In genomic region chr7:131505037-131505620, GRCh38 we compare ENCODE assay signal across 7 cellular contexts. TPM values are rescaled to one million over a fixed set of nuclear protein-coding genes. Genes with fewer than 3 reads are reported as not detected.
DNase-seq lines count a peak whose midpoint lies in the region; TF ChIP-seq lines count a peak whose summit lies in the region.
"Not testable (repeated sequence)": the region's sequence is repeated elsewhere in the genome, so short reads cannot be mapped to it uniquely, and the experiment has no call there.

No MANE protein-coding gene starts in this region.

- CTCF ChIA-PET in activated naive CD4-positive, alpha-beta T cell treated with anti-CD3 and anti-CD28 coated beads for 36 hours (lab: Charles Lee) = interaction anchor here (1.2 to 3.0 kb wide), 2 partner anchors 8 to 10 kb away, joined by 4 to 8 read pairs; no protein-coding TSS in a partner anchor

- not testable (repeated sequence) for H3K79me2 ChIP-seq in neural progenitor cell (ENCODE audit: low read depth)

- DNase-seq in ELR (ENCODE audit: low read depth) (peak; percentile 36), HT1080 (ENCODE audit: low read depth) (peak; percentile 28), right atrium auricular region (ENCODE audit: low spot score) (peak; percentile 46)
- not testable (repeated sequence) for DNase-seq in WERI-Rb-1; activated naive CD4-positive, alpha-beta T cell treated with anti-CD3 and anti-CD28 coated beads for 36 hours; neural progenitor cell (ENCODE audit: low spot score)

- H2AFZ ChIP-seq in neural progenitor cell (replicated peaks) = not testable (repeated sequence)

- not testable (repeated sequence) for H3K4me3 ChIP-seq in WERI-Rb-1 (ENCODE audit: low read depth, low read length); right atrium auricular region; neural progenitor cell

- peaks cover 68% of the 10 kb centered on the region for H3K36me3 ChIP-seq in WERI-Rb-1
- H3K36me3 ChIP-seq in right atrium auricular region = peaks cover 40% of the 10 kb centered on the region
- not testable (repeated sequence) for H3K36me3 ChIP-seq in neural progenitor cell

- H4K20me1 ChIP-seq in neural progenitor cell (ENCODE audit: low read depth) = not testable (repeated sequence)

- H3F3A ChIP-seq in neural progenitor cell (ENCODE audit: low read depth) = peaks cover 15% of the 10 kb centered on the region

- H3K4me1 Mint-ChIP-seq in activated naive CD4-positive, alpha-beta T cell treated with anti-CD3 and anti-CD28 coated beads for 36 hours (ENCODE audit: low read depth) = peaks cover 43% of the 10 kb centered on the region
- H3K4me1 Mint-ChIP-seq in brain = peaks cover 49% of the 10 kb centered on the region
- H3K4me1 Mint-ChIP-seq in neural progenitor cell = peaks cover 28% of the 10 kb centered on the region

- H3K36me3 Mint-ChIP-seq in activated naive CD4-positive, alpha-beta T cell treated with anti-CD3 and anti-CD28 coated beads for 36 hours (ENCODE audit: low read depth) = not testable (repeated sequence)
- H3K36me3 Mint-ChIP-seq in brain (peaks cover 10% of the 10 kb centered on the region), neural progenitor cell (peaks cover 17% of the 10 kb centered on the region)

- intact Hi-C loops in activated naive CD4-positive, alpha-beta T cell treated with anti-CD3 and anti-CD28 coated beads for 36 hours (cut with micrococcal nuclease) = not testable (repeated sequence)

- peak overlapping the region; percentile 31; the same call in 1 of the 2 replicates for H3K27ac ChIP-seq in WERI-Rb-1
- H3K27ac ChIP-seq in right atrium auricular region, neural progenitor cell: not testable (repeated sequence)

- not testable (repeated sequence) for H3K9me3 ChIP-seq in WERI-Rb-1 (ENCODE audit: severe bottlenecking); right atrium auricular region; neural progenitor cell (ENCODE audit: low read depth)

- not testable (repeated sequence) for H3K9me3 Mint-ChIP-seq in activated naive CD4-positive, alpha-beta T cell treated with anti-CD3 and anti-CD28 coated beads for 36 hours; brain; neural progenitor cell

- H3K9ac ChIP-seq in neural progenitor cell = not testable (repeated sequence)

- not testable (repeated sequence) for H3K27me3 Mint-ChIP-seq in activated naive CD4-positive, alpha-beta T cell treated with anti-CD3 and anti-CD28 coated beads for 36 hours (ENCODE audit: low read depth); brain
- H3K27me3 Mint-ChIP-seq in neural progenitor cell (ENCODE audit: insufficient read depth, low read depth) = peaks cover 12% of the 10 kb centered on the region

- not testable (repeated sequence) for H3K4me2 ChIP-seq in neural progenitor cell

- not testable (repeated sequence) for H3K27me3 ChIP-seq in WERI-Rb-1 (ENCODE audit: insufficient read depth, low read depth, severe bottlenecking); right atrium auricular region; neural progenitor cell

- peaks cover 0 to 50% of the 10 kb centered on the region in 2 donors for H3K4me1 ChIP-seq in right atrium auricular region
- H3K4me1 ChIP-seq in neural progenitor cell = peaks cover 16% of the 10 kb centered on the region

- TF ChIP-seq CTCF in WERI-Rb-1 (IDR thresholded peaks at IDR 0.05; ENCODE audit: low read depth, low read length); brain (conservative IDR thresholded peaks at IDR 0.05); right atrium auricular region (IDR thresholded peaks at IDR 0.05); neural progenitor cell (IDR thresholded peaks at IDR 0.05): not testable (repeated sequence)

- H3K4me3 Mint-ChIP-seq in activated naive CD4-positive, alpha-beta T cell treated with anti-CD3 and anti-CD28 coated beads for 36 hours; brain; neural progenitor cell: not testable (repeated sequence)

- peak overlapping the region; percentile 59 for H3K27ac Mint-ChIP-seq in activated naive CD4-positive, alpha-beta T cell treated with anti-CD3 and anti-CD28 coated beads for 36 hours
- H3K27ac Mint-ChIP-seq in brain (peak overlapping the region in 3 of 5 experiments; percentile 35 to 83 (median 37)), neural progenitor cell (peak overlapping the region; percentile 74)

RNA-seq across cellular contexts. Expression of gene PODXL, which starts 51.3 kb away (rescaled TPM):
- 111 and 131 TPM in 2 replicates for total RNA-seq in HT1080 (2014; rRNA removed; shearing (Covaris generic))
- polyA plus RNA-seq in HT1080 (2015; cell fraction: cytosol; rRNA removed) = 85.8 and 108 TPM in 2 replicates
- 215 and 216 TPM in 2 replicates for polyA plus RNA-seq in HT1080 (2015; cell fraction: nucleus; rRNA removed)
- total RNA-seq in activated naive CD4-positive, alpha-beta T cell treated with anti-CD3 and anti-CD28 coated beads for 36 hours = 1 to 10 TPM in 1 of 2 experiments, under 1 TPM in 1; 0.98 to 1.8 TPM
- 39.8 TPM for polyA plus RNA-seq in brain (ENCODE audit: insufficient read depth, low read depth, low replicate concordance)
- 100 to 1,000 TPM in 1 of 2 donors, 10 to 100 TPM in 1; 47.6 to 144 TPM for total RNA-seq in right atrium auricular region
- total RNA-seq in neural progenitor cell (ENCODE audit: low replicate concordance) = 37.7 and 38.4 TPM in 2 replicates

Comparison
In these comparisons a context has a peak if more than half of its experiments do, and no peak if none do; other contexts are left out.
1. RNA of gene PODXL, which starts 51.3 kb away (total RNA-seq): 47.6 to 144 TPM in right atrium auricular region, 111 to 131 TPM in HT1080 and 37.7 to 38.4 TPM in neural progenitor cell; 0.98 to 1.8 TPM in activated naive CD4-positive, alpha-beta T cell treated with anti-CD3 and anti-CD28 coated beads for 36 hours; every median in the first group is over 10 times any median in the second.
2. Peak in every context shown above with its lines, with median percentiles within 50 percentile points of each other: H3K27ac Mint-ChIP-seq.